In genomic region chr17:63871646-63872365, GRCh38 we compare ENCODE assay signal across 12 cellular contexts. TPM values are rescaled to one million over a fixed set of nuclear protein-coding genes. Genes with fewer than 3 reads are reported as not detected.
DNase-seq lines count a peak whose midpoint lies in the region; FAIRE-seq lines count a peak whose summit lies in the region.
"Had no signal": no experiment of that assay in that cellular context is flagged by ENCODE, and none has a peak within 500 bp of the region (broad histone marks: within the 10 kb centered on the region; RNA-seq: fewer than 3 reads in every experiment).

No MANE protein-coding gene starts in this region.

- DNase-seq in EL (peak; percentile 15), HT1080 (ENCODE audit: low read depth) (peak; percentile 41), RCC 7860 (ENCODE audit: low spot score) (peak; percentile 57), glomerular visceral epithelial cell (ENCODE audit: extremely low spot score) (peak; percentile 49), left kidney (ENCODE audit: low read depth, low spot score) (peak; percentile 36), renal cortical epithelial cell (ENCODE audit: low read depth) (peak; percentile 65)

- FAIRE-seq in RCC 7860 (lab: Jason Lieb, UNC) = peak; percentile 73

RNA-seq across cellular contexts. Expression of gene CSH2, which starts 1.7 kb away (rescaled TPM):
- not detected in 2 replicates for total RNA-seq in HT1080 (2014; rRNA removed; shearing (Covaris generic))
- not detected in 2 replicates for polyA plus RNA-seq in HT1080 (2015; cell fraction: cytosol; rRNA removed)
- polyA plus RNA-seq in HT1080 (2015; cell fraction: nucleus; rRNA removed) = not detected in 2 replicates
- total RNA-seq in renal cortical epithelial cell = not detected in 2 replicates
- total RNA-seq: A172; CD8-positive, alpha-beta memory T cell; H7; HepG2; HFFc6 had no signal
- polyA plus RNA-seq: CD4-positive, CD25-positive, alpha-beta regulatory T cell; CD8-positive, alpha-beta memory T cell; HepG2 had no signal

RNA-seq across cellular contexts. Expression of gene GH2, which starts 9.9 kb away (rescaled TPM):
- total RNA-seq in HT1080 (2014; rRNA removed; shearing (Covaris generic)) = not detected in 2 replicates
- not detected in 2 replicates for polyA plus RNA-seq in HT1080 (2015; cell fraction: cytosol; rRNA removed)
- not detected in 2 replicates for polyA plus RNA-seq in HT1080 (2015; cell fraction: nucleus; rRNA removed)
- not detected in 2 replicates for total RNA-seq in renal cortical epithelial cell
- total RNA-seq: A172; CD4-positive, CD25-positive, alpha-beta regulatory T cell; CD8-positive, alpha-beta memory T cell; H7; HepG2; HFFc6 had no signal
- polyA plus RNA-seq: CD4-positive, CD25-positive, alpha-beta regulatory T cell; CD8-positive, alpha-beta memory T cell; HepG2 had no signal

RNA-seq across cellular contexts. Expression of gene CSH1, which starts 24.6 kb away (rescaled TPM):
- not detected in 2 replicates for total RNA-seq in HT1080 (2014; rRNA removed; shearing (Covaris generic))
- not detected in 2 replicates for polyA plus RNA-seq in HT1080 (2015; cell fraction: cytosol; rRNA removed)
- not detected in 2 replicates for polyA plus RNA-seq in HT1080 (2015; cell fraction: nucleus; rRNA removed)
- not detected in 2 replicates for total RNA-seq in renal cortical epithelial cell
- total RNA-seq: A172; CD8-positive, alpha-beta memory T cell; H7; HepG2; HFFc6 had no signal
- polyA plus RNA-seq: CD4-positive, CD25-positive, alpha-beta regulatory T cell; CD8-positive, alpha-beta memory T cell; HepG2 had no signal

RNA-seq across cellular contexts. Expression of gene SMARCD2, which starts 29.3 kb away (rescaled TPM):
- total RNA-seq in HT1080 (2014; rRNA removed; shearing (Covaris generic)) = 99.5 and 106 TPM in 2 replicates
- 75.0 and 77.8 TPM in 2 replicates for polyA plus RNA-seq in HT1080 (2015; cell fraction: cytosol; rRNA removed)
- 95.9 and 104 TPM in 2 replicates for polyA plus RNA-seq in HT1080 (2015; cell fraction: nucleus; rRNA removed)
- 65.2 and 96.2 TPM in 2 replicates for total RNA-seq in renal cortical epithelial cell

RNA-seq across cellular contexts. Expression of gene CSHL1, which starts 39.3 kb away (rescaled TPM):
- not detected in 2 replicates for total RNA-seq in HT1080 (2014; rRNA removed; shearing (Covaris generic))
- polyA plus RNA-seq in HT1080 (2015; cell fraction: cytosol; rRNA removed) = not detected in 2 replicates
- not detected in 2 replicates for polyA plus RNA-seq in HT1080 (2015; cell fraction: nucleus; rRNA removed)
- total RNA-seq in renal cortical epithelial cell = not detected in 2 replicates
- total RNA-seq: A172; CD4-positive, CD25-positive, alpha-beta regulatory T cell; CD8-positive, alpha-beta memory T cell; H7; HepG2; HFFc6 had no signal
- polyA plus RNA-seq: CD4-positive, CD25-positive, alpha-beta regulatory T cell; CD8-positive, alpha-beta memory T cell; HepG2 had no signal

Comparison
In these comparisons a context has a peak if more than half of its experiments do, and no peak if none do; other contexts are left out.
1. Peak in every context shown above with its lines: DNase-seq.
2. DNase-seq: peak in every context shown above with its lines; median percentile 65 in renal cortical epithelial cell; 57 in RCC 7860; 49 in glomerular visceral epithelial cell; 41 in HT1080; 36 in left kidney; 15 in EL.